Comparison of ENCODE assay signal across 21 cellular contexts in the genomic region with DNA sequence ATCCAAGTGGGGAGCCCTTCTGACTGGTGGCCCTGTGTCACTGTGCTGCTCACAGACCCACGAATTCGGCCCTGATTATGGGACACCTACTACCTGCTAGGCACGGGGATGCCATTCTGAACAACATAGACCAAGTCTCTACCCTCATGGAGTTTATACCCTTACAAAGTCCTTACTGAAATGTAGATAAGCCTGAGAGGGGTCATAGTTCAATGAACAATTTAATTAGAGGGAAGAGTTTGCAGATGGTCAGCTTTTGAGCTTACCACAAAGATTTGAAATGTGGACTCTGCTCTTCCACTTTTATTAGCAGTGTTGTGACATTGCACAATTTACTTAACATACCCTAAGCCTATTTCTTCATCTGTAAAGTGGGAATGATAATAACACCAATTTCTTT.
"Had no signal": no experiment of that assay in that cellular context is flagged by ENCODE, and none has a peak within 500 bp of the region (broad histone marks: within the 10 kb centered on the region; RNA-seq: fewer than 3 reads in every experiment).

No MANE protein-coding gene starts in this region.

- H3K9me3 ChIP-seq: esophagus muscularis mucosa, gastroesophageal sphincter, heart right ventricle, lower lobe of right lung, right atrium auricular region, sigmoid colon, spleen, suprapubic skin, transverse colon, upper lobe of right lung, uterus had no signal

- H3K27me3 ChIP-seq: esophagus muscularis mucosa, foreskin keratinocyte, gastroesophageal sphincter, heart right ventricle, right atrium auricular region, sigmoid colon, spleen, suprapubic skin, transverse colon, upper lobe of right lung, uterus had no signal

- ATAC-seq: gastroesophageal sphincter, heart right ventricle, left ventricle myocardium superior had no signal

- DNase-seq: effector memory CD4-positive, alpha-beta T cell; foreskin keratinocyte; heart right ventricle; hippocampal formation; kidney glomerular epithelial cell; left ventricle myocardium superior; lower lobe of right lung; naive B cell; sigmoid colon; spleen; stimulated activated naive CD4-positive, alpha-beta T cell; upper lobe of right lung; uterus had no signal

- H3K9ac ChIP-seq: parathyroid adenoma had no signal

- H3K27ac ChIP-seq: coronary artery, esophagus muscularis mucosa, foreskin keratinocyte, gastroesophageal sphincter, heart right ventricle, lower lobe of right lung, parathyroid adenoma, right atrium auricular region, sigmoid colon, spleen, suprapubic skin, upper lobe of right lung, uterus had no signal

- H3K4me3 ChIP-seq: coronary artery, esophagus muscularis mucosa, gastroesophageal sphincter, heart right ventricle, lower lobe of right lung, right atrium auricular region, sigmoid colon, spleen, suprapubic skin, transverse colon, upper lobe of right lung, uterus had no signal

- H3K36me3 ChIP-seq: esophagus muscularis mucosa, gastroesophageal sphincter, heart right ventricle, lower lobe of right lung, right atrium auricular region, sigmoid colon, spleen, suprapubic skin, transverse colon, upper lobe of right lung, uterus had no signal

- H2AFZ ChIP-seq: parathyroid adenoma had no signal

- H3K79me2 ChIP-seq: parathyroid adenoma had no signal

- H3K4me1 ChIP-seq: parathyroid adenoma had no signal

- FAIRE-seq: endothelial cell of umbilical vein had no signal
